ENCODE assay signal across 12 cellular contexts in genomic region chr3:131031660-131032059, GRCh38. TPM values are rescaled to one million over a fixed set of nuclear protein-coding genes. Genes with fewer than 3 reads are reported as not detected.
DNase-seq lines count a peak whose midpoint lies in the region; TF ChIP-seq lines count a peak whose summit lies in the region.
"Had no signal": no experiment of that assay in that cellular context is flagged by ENCODE, and none has a peak within 500 bp of the region (broad histone marks: within the 10 kb centered on the region; RNA-seq: fewer than 3 reads in every experiment).

No MANE protein-coding gene starts in this region.

- H3K27ac ChIP-seq in SK-N-MC (peak overlapping the region; percentile 64), ovary (no peak overlapping the region)
- H3K27ac ChIP-seq: A549, HL-60 had no signal

- TF ChIP-seq CTCF in fibroblast of mammary gland (conservative IDR thresholded peaks at IDR 0.05; ENCODE audit: control insufficient read depth, insufficient read depth, low read depth, low read length) (no peak), ovary (IDR thresholded peaks at IDR 0.05) (no peak)

- TF ChIP-seq POLR2A in ovary (IDR thresholded peaks at IDR 0.05): no peak

- no peaks in the 10 kb centered on the region for H3K27me3 ChIP-seq in ovary

- H3K36me3 ChIP-seq in SK-N-MC (ENCODE audit: insufficient read depth, low read length): no peaks in the 10 kb centered on the region
- no peaks in the 10 kb centered on the region for H3K36me3 ChIP-seq in ovary

- intact Hi-C loops in ovary (cut with DNase I): no loop called here

- no peak overlapping the region for H3K4me3 ChIP-seq in SK-N-MC
- H3K4me3 ChIP-seq in fibroblast of mammary gland (ENCODE audit: control insufficient read depth, low read depth, low read length): no peak overlapping the region
- H3K4me3 ChIP-seq in ovary: no peak overlapping the region
- H3K4me3 ChIP-seq: A549 had no signal

- H3K9me3 ChIP-seq in SK-N-MC (ENCODE audit: low read depth, low read length) (no peaks in the 10 kb centered on the region), ovary (no peaks in the 10 kb centered on the region)
- H3K9me3 ChIP-seq: A549 had no signal

- H3K4me1 ChIP-seq in ovary (ENCODE audit: insufficient read depth): peaks cover 2% of the 10 kb centered on the region

- peak; percentile 35 for DNase-seq in GM03348 (ENCODE audit: low spot score)
- DNase-seq in SK-N-MC (ENCODE audit: low read depth, low spot score): no peak
- DNase-seq in fibroblast of mammary gland (ENCODE audit: low read depth): peak; percentile 62
- no peak for DNase-seq in ovary
- DNase-seq in activated CD4-positive, alpha-beta T cell treated with anti-CD3 and anti-CD28 coated beads, Interleukin-2, amount 50 U/mL, for 4 hours: no peak
- DNase-seq in NCI-H1694 (lab: John Stamatoyannopoulos, UW): no peak
- DNase-seq: C1 segment of cervical spinal cord; Calu3; CD4-positive, alpha-beta T cell; DMS 273 treated with DMSO at 0.1 percent for 48 hours had no signal

- TF ChIP-seq EP300 in ovary (IDR thresholded peaks at IDR 0.05): no peak

- WGBS in ovary, 3 donors: 64 to 96% (median 80%) methylated on average over 3 of the region's 3 CpGs

- no peak overlapping the region for H3K9ac ChIP-seq in SK-N-MC (ENCODE audit: insufficient read length)

RNA-seq across cellular contexts. Expression of gene NEK11, which starts 5.0 kb away (rescaled TPM):
- 10 to 100 TPM in 4 of 7 donors, 1 to 10 TPM in 3; 8.1 to 37.3 (median 10.8) TPM for total RNA-seq in ovary
- 10 to 100 TPM in 1 of 2 donors, 1 to 10 TPM in 1; 4.9 to 10.7 TPM for polyA plus RNA-seq in ovary

RNA-seq across cellular contexts. Expression of gene ASTE1, which starts 5.0 kb away (rescaled TPM):
- 10 to 100 TPM in 2 of 7 donors, 1 to 10 TPM in 5; 3.1 to 11.9 (median 8.6) TPM for total RNA-seq in ovary
- polyA plus RNA-seq in ovary: 10 to 100 TPM in 1 of 2 donors, 1 to 10 TPM in 1; 5.2 to 10.5 TPM

Comparison
In these comparisons a context has a peak if more than half of its experiments do, and no peak if none do; other contexts are left out.
1. DNase-seq: peak in GM03348 (single experiment) and fibroblast of mammary gland (single experiment); none in SK-N-MC (single experiment), ovary (0 of 5), activated CD4-positive, alpha-beta T cell treated with anti-CD3 and anti-CD28 coated beads, Interleukin-2, amount 50 U/mL, for 4 hours (0 of 2) and NCI-H1694 (single experiment).